In genomic region chr19:35014774-35015173, GRCh38 we compare ENCODE assay signal across 7 cellular contexts. TPM values are rescaled to one million over a fixed set of nuclear protein-coding genes. Genes with fewer than 3 reads are reported as not detected.
DNase-seq lines count a peak whose midpoint lies in the region; ATAC-seq and TF ChIP-seq lines count a peak whose summit lies in the region.
"Not testable (repeated sequence)": the region's sequence is repeated elsewhere in the genome, so short reads cannot be mapped to it uniquely, and the experiment has no call there.
"Had no signal": no experiment of that assay in that cellular context is flagged by ENCODE, and none has a peak within 500 bp of the region (broad histone marks: within the 10 kb centered on the region; RNA-seq: fewer than 3 reads in every experiment).

No MANE protein-coding gene starts in this region.

- H4K20me1 ChIP-seq in BLaER1 treated with 17β-estradiol and CSF1 and Interleukin-3, amounts not matched to agents 10 nM and 100 nM: peaks cover 0 to 91% (median 26%) of the 10 kb centered on the region in 11 experiments; a peak in 17 of 22 replicates
- not testable (repeated sequence) for H4K20me1 ChIP-seq in OCI-LY1 (ENCODE audit: insufficient read depth, low read length)

- H3K36me3 ChIP-seq in BLaER1 treated with 17β-estradiol and CSF1 and Interleukin-3, amounts not matched to agents 10 nM and 100 nM: peaks cover 87 to 99% (median 93%) of the 10 kb centered on the region in 11 experiments
- H3K36me3 ChIP-seq in OCI-LY1 (ENCODE audit: insufficient read depth, low read length) (peaks cover 93% of the 10 kb centered on the region), spleen (peaks cover 3 to 95% (median 73%) of the 10 kb centered on the region in 6 donors)

- H3K4me1 ChIP-seq in BLaER1 treated with 17β-estradiol and CSF1 and Interleukin-3, amounts not matched to agents 10 nM and 100 nM: peaks cover 76 to 98% (median 90%) of the 10 kb centered on the region in 10 experiments
- H3K4me1 ChIP-seq in OCI-LY1 (ENCODE audit: insufficient read depth, low read length, severe bottlenecking): not testable (repeated sequence)
- peaks cover 28 to 85% (median 65%) of the 10 kb centered on the region in 6 donors for H3K4me1 ChIP-seq in spleen

- not testable (repeated sequence) for H3K9me2 ChIP-seq in OCI-LY1 (ENCODE audit: low read depth, low read length)

- peak overlapping the region; percentile 7 for H3K4me3 Mint-ChIP-seq in activated CD4-positive, alpha-beta memory T cell treated with anti-CD3 and anti-CD28 coated beads for 36 hours
- H3K4me3 Mint-ChIP-seq in activated naive CD4-positive, alpha-beta T cell treated with anti-CD3 and anti-CD28 coated beads, Interleukin-2, amount 10 ng/mL, durations not matched to agents 7 days and 5 days: not testable (repeated sequence)
- H3K4me3 Mint-ChIP-seq in effector memory CD8-positive, alpha-beta T cell: peak overlapping the region; percentile 75 to 82

- POLR2A ChIA-PET in activated CD4-positive, alpha-beta memory T cell treated with anti-CD3 and anti-CD28 coated beads for 36 hours (lab: Charles Lee): interaction anchor here (1.5 to 7.5 kb wide), 3 partner anchors 13 to 42 kb away, joined by 4 to 51 read pairs (median 11); partner anchors contain the start of gene GRAMD1A

- H3K36me3 Mint-ChIP-seq in activated CD4-positive, alpha-beta memory T cell treated with anti-CD3 and anti-CD28 coated beads for 36 hours: peaks cover 72% of the 10 kb centered on the region
- peaks cover 69% of the 10 kb centered on the region for H3K36me3 Mint-ChIP-seq in activated naive CD4-positive, alpha-beta T cell treated with anti-CD3 and anti-CD28 coated beads, Interleukin-2, amount 10 ng/mL, durations not matched to agents 7 days and 5 days
- peaks cover 89% of the 10 kb centered on the region for H3K36me3 Mint-ChIP-seq in effector memory CD8-positive, alpha-beta T cell (ENCODE audit: insufficient read depth)

- peak overlapping the region; percentile 71 to 99 (median 91) for H3K4me2 ChIP-seq in BLaER1 treated with 17β-estradiol and CSF1 and Interleukin-3, amounts not matched to agents 10 nM and 100 nM
- not testable (repeated sequence) for H3K4me2 ChIP-seq in OCI-LY1 (ENCODE audit: low read length)

- CTCF ChIA-PET in activated CD4-positive, alpha-beta memory T cell treated with anti-CD3 and anti-CD28 coated beads for 36 hours (lab: Charles Lee): interaction anchor here (0.8 to 10.9 kb wide), 6 partner anchors 11 to 139 kb away, joined by 3 to 175 read pairs (median 3); partner anchors contain the start of genes FXYD5 and GRAMD1A
- CTCF ChIA-PET in activated naive CD4-positive, alpha-beta T cell treated with anti-CD3 and anti-CD28 coated beads, Interleukin-2, amount 10 ng/mL, durations not matched to agents 7 days and 5 days (lab: Charles Lee): interaction anchor here (1.0 to 5.4 kb wide), 4 partner anchors 8 to 42 kb away, joined by 3 to 65 read pairs (median 9); partner anchors contain the start of gene GRAMD1A

- H3K9me3 Mint-ChIP-seq in activated CD4-positive, alpha-beta memory T cell treated with anti-CD3 and anti-CD28 coated beads for 36 hours; activated naive CD4-positive, alpha-beta T cell treated with anti-CD3 and anti-CD28 coated beads, Interleukin-2, amount 10 ng/mL, durations not matched to agents 7 days and 5 days; effector memory CD8-positive, alpha-beta T cell: not testable (repeated sequence)

- intact Hi-C loops in activated CD4-positive, alpha-beta memory T cell treated with anti-CD3 and anti-CD28 coated beads for 36 hours (cut with micrococcal nuclease); spleen (cut with DNase I; ENCODE audit: low total_unique reads): not testable (repeated sequence)

- ATAC-seq in effector memory CD8-positive, alpha-beta T cell (replicated peaks): not testable (repeated sequence)

- H3K27ac ChIP-seq in BLaER1 treated with 17β-estradiol and CSF1 and Interleukin-3, amounts not matched to agents 10 nM and 100 nM: peak overlapping the region; percentile 13 to 83 (median 78); a peak in 19 of 22 replicates
- H3K27ac ChIP-seq in OCI-LY1 (ENCODE audit: low read depth, low read length, poor library complexity, severe bottlenecking) (peak overlapping the region; percentile 3), spleen (peak overlapping the region in 7 of 8 donors; percentile 44 to 99 (median 78))

- H3K4me1 Mint-ChIP-seq in activated CD4-positive, alpha-beta memory T cell treated with anti-CD3 and anti-CD28 coated beads for 36 hours (ENCODE audit: low read depth): peaks cover 53% of the 10 kb centered on the region
- peaks cover 62% of the 10 kb centered on the region for H3K4me1 Mint-ChIP-seq in activated naive CD4-positive, alpha-beta T cell treated with anti-CD3 and anti-CD28 coated beads, Interleukin-2, amount 10 ng/mL, durations not matched to agents 7 days and 5 days
- H3K4me1 Mint-ChIP-seq in effector memory CD8-positive, alpha-beta T cell (ENCODE audit: low read depth in 2 of 2): peaks cover 54 to 69% of the 10 kb centered on the region in 2 donors

- TF ChIP-seq CTCF in OCI-LY1 (IDR thresholded peaks at IDR 0.05; ENCODE audit: low read length); spleen (IDR thresholded peaks at IDR 0.05 in 8 of 11, conservative IDR thresholded peaks at IDR 0.05 in 3 of 11): not testable (repeated sequence)

- H2AFZ ChIP-seq in OCI-LY1 (ENCODE audit: low read length): not testable (repeated sequence)

- 84 to 90% (median 87%) methylated on average over 4 of the region's 4 CpGs for WGBS in spleen, 5 donors

- peak overlapping the region in 1 of 10 experiments; percentile 54; a peak in 1 of 20 replicates for H3K4me3 ChIP-seq in BLaER1 treated with 17β-estradiol and CSF1 and Interleukin-3, amounts not matched to agents 10 nM and 100 nM
- not testable (repeated sequence) for H3K4me3 ChIP-seq in OCI-LY1 (ENCODE audit: low read depth, low read length, poor library complexity, severe bottlenecking); spleen

- peak overlapping the region; percentile 87 for H3K27ac Mint-ChIP-seq in activated CD4-positive, alpha-beta memory T cell treated with anti-CD3 and anti-CD28 coated beads for 36 hours
- H3K27ac Mint-ChIP-seq in activated naive CD4-positive, alpha-beta T cell treated with anti-CD3 and anti-CD28 coated beads, Interleukin-2, amount 10 ng/mL, durations not matched to agents 7 days and 5 days: peak overlapping the region; percentile 92
- H3K27ac Mint-ChIP-seq in effector memory CD8-positive, alpha-beta T cell: peak overlapping the region; percentile 95 to 96

- DNase-seq in activated CD4-positive, alpha-beta memory T cell treated with anti-CD3 and anti-CD28 coated beads for 36 hours; activated naive CD4-positive, alpha-beta T cell treated with anti-CD3 and anti-CD28 coated beads, Interleukin-2, amount 10 ng/mL, durations not matched to agents 7 days and 5 days; effector memory CD8-positive, alpha-beta T cell; spleen: not testable (repeated sequence)

- H3F3A ChIP-seq in OCI-LY1 (ENCODE audit: insufficient read depth, low read length): not testable (repeated sequence)

- not testable (repeated sequence) for H3K9me3 ChIP-seq in BLaER1 treated with 17β-estradiol and CSF1 and Interleukin-3, amounts not matched to agents 10 nM and 100 nM (replicated peaks in 1 of 11); OCI-LY1 (ENCODE audit: low read length); spleen

- not testable (repeated sequence) for H3K27me3 ChIP-seq in BLaER1 treated with 17β-estradiol and CSF1 and Interleukin-3, amounts not matched to agents 10 nM and 100 nM; OCI-LY1 (ENCODE audit: insufficient read depth, low read length); spleen (replicated peaks in 1 of 7)

- not testable (repeated sequence) for H3K27me3 Mint-ChIP-seq in activated CD4-positive, alpha-beta memory T cell treated with anti-CD3 and anti-CD28 coated beads for 36 hours; activated naive CD4-positive, alpha-beta T cell treated with anti-CD3 and anti-CD28 coated beads, Interleukin-2, amount 10 ng/mL, durations not matched to agents 7 days and 5 days; effector memory CD8-positive, alpha-beta T cell

- H3K79me2 ChIP-seq in OCI-LY1 (ENCODE audit: insufficient read depth, low read length): not testable (repeated sequence)

- TF ChIP-seq POLR2A in spleen (IDR thresholded peaks at IDR 0.05): not testable (repeated sequence)

- H3K9ac ChIP-seq in BLaER1 treated with 17β-estradiol and CSF1 and Interleukin-3, amounts not matched to agents 10 nM and 100 nM: peak overlapping the region in 9 of 11 experiments; percentile 49 to 76 (median 70); a peak in 12 of 22 replicates
- H3K9ac ChIP-seq in OCI-LY1 (ENCODE audit: low read length): not testable (repeated sequence)

RNA-seq across cellular contexts. Expression of gene GRAMD1A, which starts 14.7 kb away (rescaled TPM):
- 100 to 1,000 TPM; 204 to 223 TPM for total RNA-seq in activated CD4-positive, alpha-beta memory T cell treated with anti-CD3 and anti-CD28 coated beads for 36 hours
- total RNA-seq in spleen: 100 to 1,000 TPM in 5 of 7 donors, 10 to 100 TPM in 2; 80.3 to 177 (median 118) TPM
- polyA plus RNA-seq in spleen: 10 to 100 TPM; 30.0 to 63.2 (median 30.4) TPM

RNA-seq across cellular contexts. Expression of gene SCN1B, which starts 15.5 kb away (rescaled TPM):
- total RNA-seq in activated CD4-positive, alpha-beta memory T cell treated with anti-CD3 and anti-CD28 coated beads for 36 hours: 1 to 10 TPM; 1.1 to 1.6 TPM
- 10 to 100 TPM; 11.3 to 28.1 (median 16.7) TPM for total RNA-seq in spleen
- 1 to 10 TPM; 3.7 to 7.4 (median 5.9) TPM for polyA plus RNA-seq in spleen

RNA-seq across cellular contexts. Expression of gene HPN, which starts 26.7 kb away (rescaled TPM):
- total RNA-seq in activated CD4-positive, alpha-beta memory T cell treated with anti-CD3 and anti-CD28 coated beads for 36 hours: under 1 TPM in 1 of 2 experiments, not detected in 1; 0.21 TPM
- total RNA-seq in spleen: 1 to 10 TPM; 1.0 to 4.3 (median 2.4) TPM
- polyA plus RNA-seq in spleen: 1 to 10 TPM in 2 of 3 donors, under 1 TPM in 1; 0.86 to 2.4 (median 1.1) TPM
- total RNA-seq: Daoy had no signal

RNA-seq across cellular contexts. Expression of gene ZNF792, which starts 50.7 kb away (rescaled TPM):
- 1 to 10 TPM; 6.4 to 6.9 TPM for total RNA-seq in activated CD4-positive, alpha-beta memory T cell treated with anti-CD3 and anti-CD28 coated beads for 36 hours
- total RNA-seq in spleen: 10 to 100 TPM; 10.4 to 22.9 (median 16.6) TPM
- polyA plus RNA-seq in spleen: 1 to 10 TPM; 1.5 to 3.0 (median 1.6) TPM

Comparison
In these comparisons a context has a peak if more than half of its experiments do, and no peak if none do; other contexts are left out.
1. H3K27ac ChIP-seq: peak in every context shown above with its lines; median percentile 78 in BLaER1 treated with 17β-estradiol and CSF1 and Interleukin-3, amounts not matched to agents 10 nM and 100 nM; 78 in spleen; 3 in OCI-LY1.
2. RNA of gene SCN1B, which starts 15.5 kb away (total RNA-seq): 11.3 to 28.1 TPM in spleen; 1.1 to 1.6 TPM in activated CD4-positive, alpha-beta memory T cell treated with anti-CD3 and anti-CD28 coated beads for 36 hours; every median in the first group is over 4 times any median in the second.
3. Peak in every context shown above with its lines, with median percentiles within 50 percentile points of each other: H3K27ac Mint-ChIP-seq.